26 cellular contexts compared by ENCODE assay signal in the genomic region with DNA sequence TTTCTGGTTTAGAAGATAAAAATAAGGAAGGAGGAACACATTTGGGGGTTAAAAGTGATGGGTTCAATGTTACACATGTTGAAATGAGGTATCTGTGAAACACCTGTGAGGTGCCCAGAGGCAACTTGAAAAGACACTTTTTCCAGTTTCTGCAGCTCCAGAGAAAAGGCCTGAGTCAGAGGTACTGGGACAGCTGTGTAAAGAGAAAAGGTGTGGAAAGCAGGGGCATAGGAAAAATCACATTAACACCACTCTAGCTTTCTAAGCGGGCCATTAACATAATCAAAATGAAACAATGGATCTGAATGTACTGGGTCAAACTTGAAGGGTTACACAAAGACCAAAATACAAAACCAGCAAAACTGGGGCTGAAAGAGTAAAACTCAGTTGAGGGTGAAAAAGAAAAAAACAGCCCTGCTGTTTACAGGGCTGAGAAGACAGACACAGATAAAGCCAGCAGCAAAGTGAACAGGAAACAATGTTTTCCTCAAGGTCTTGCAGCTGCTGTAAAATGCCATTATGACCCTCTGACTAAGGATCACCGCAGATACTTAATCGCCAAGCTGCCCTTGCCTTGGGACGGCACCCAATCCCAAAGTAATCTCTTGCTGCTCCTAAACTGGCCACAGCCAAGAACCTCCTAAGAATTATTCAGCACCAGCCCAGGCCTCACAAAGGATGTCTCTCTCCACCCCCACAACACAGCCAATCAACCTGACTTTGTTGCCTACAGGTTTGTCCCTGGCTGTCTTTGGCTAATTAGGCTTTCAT.
DNase-seq lines count a peak whose midpoint lies in the region; ATAC-seq, FAIRE-seq and TF ChIP-seq lines count a peak whose summit lies in the region.
"Had no signal": no experiment of that assay in that cellular context is flagged by ENCODE, and none has a peak within 500 bp of the region (broad histone marks: within the 10 kb centered on the region; RNA-seq: fewer than 3 reads in every experiment).

No MANE protein-coding gene starts in this region.

- H3K36me3 ChIP-seq in CD4-positive, CD25-positive, alpha-beta regulatory T cell (ENCODE audit: control insufficient read depth, insufficient read depth, low read length) = peaks cover 44% of the 10 kb centered on the region
- H3K36me3 ChIP-seq in IMR-90 (ENCODE audit: control insufficient read depth, insufficient read depth, low read length) (peaks cover 12% of the 10 kb centered on the region), bronchial epithelial cell (ENCODE audit: control insufficient read depth, insufficient read depth, low read length) (peaks cover 1% of the 10 kb centered on the region)

- no peak overlapping the region for H4K91ac ChIP-seq in IMR-90 (ENCODE audit: insufficient read depth, low read depth, low read length)

- peak overlapping the region; percentile 4; the same call in 1 of the 2 replicates for H3K4ac ChIP-seq in IMR-90 (ENCODE audit: low read depth, low read length)

- BruUV-seq in IMR-90 (replicated peaks; lab: Mats Ljungman, UMichigan) = no TSS peak

- no peak overlapping the region for H3K9ac ChIP-seq in IMR-90 (ENCODE audit: low read depth, low read length)
- H3K9ac ChIP-seq: SK-N-SH had no signal

- H4K5ac ChIP-seq in IMR-90 (ENCODE audit: low read depth, low read length) = no peak overlapping the region

- H3K79me1 ChIP-seq in IMR-90 (ENCODE audit: low read depth in 1 of 2, low read length in 2 of 2) = no peaks in the 10 kb centered on the region

- in situ Hi-C loops in IMR-90 (cut with MboI; ENCODE audit: low sequenced_read_pairs) = no loop called here

- H3K23ac ChIP-seq in IMR-90 (ENCODE audit: low read depth, low read length) = 0 out of 2 replicates have a peak overlapping the region, but pooled peaks have one; percentile 23

- no peak for DNase-seq in CD4-positive, CD25-positive, alpha-beta regulatory T cell
- DNase-seq in IMR-90 (no peak), bronchial epithelial cell (ENCODE audit: low read depth) (no peak), left lobe of liver (ENCODE audit: low spot score) (no peak)
- no peak for DNase-seq in stimulated activated CD8-positive, alpha-beta memory T cell treated with anti-CD3 and anti-CD28 coated beads, Interleukin-4, amount 100 ng/mL, for 48 hours
- DNase-seq in stimulated activated CD4-positive, alpha-beta T cell treated with anti-CD3 and anti-CD28 coated beads, Interleukin-4, amount 100 ng/mL, for 1 hour = no peak
- DNase-seq: activated naive CD4-positive, alpha-beta T cell treated with anti-CD3 and anti-CD28 coated beads, Interleukin-2, amount 10 ng/mL, durations not matched to agents 7 days and 5 days; activated T-cell treated with anti-CD3 and anti-CD28 coated beads, Interleukin-2, amount 50 U/mL, for 24 hours; BE2C; central memory CD4-positive, alpha-beta T cell; DMS79; left colon; midbrain; NCI-H1436; NCI-H524 treated with DMSO at 0.1 percent for 48 hours; posterior cingulate gyrus; SK-N-SH; substantia nigra had no signal

- no peaks in the 10 kb centered on the region for H3K27me3 Mint-ChIP-seq in CD4-positive, CD25-positive, alpha-beta regulatory T cell
- H3K27me3 Mint-ChIP-seq: activated naive CD4-positive, alpha-beta T cell treated with anti-CD3 and anti-CD28 coated beads, Interleukin-2, amount 10 ng/mL, durations not matched to agents 7 days and 5 days; activated T-cell treated with anti-CD3 and anti-CD28 coated beads, Interleukin-2, amount 50 U/mL, for 24 hours had no signal

- no peak overlapping the region for H2BK20ac ChIP-seq in IMR-90 (ENCODE audit: low read depth, low read length)

- no peaks in the 10 kb centered on the region for H3K27me3 ChIP-seq in CD4-positive, CD25-positive, alpha-beta regulatory T cell (ENCODE audit: control insufficient read depth, insufficient read depth, low read length)
- no peaks in the 10 kb centered on the region for H3K27me3 ChIP-seq in IMR-90 (ENCODE audit: control insufficient read depth, insufficient read depth, low read length)
- H3K27me3 ChIP-seq in bronchial epithelial cell (ENCODE audit: control insufficient read depth, insufficient read depth, low read length) = no peaks in the 10 kb centered on the region
- H3K27me3 ChIP-seq: ascending aorta, BE2C had no signal

- CTCF ChIA-PET in IMR-90 (lab: Yijun Ruan, JAX) = interaction anchor here (0.8 kb wide), 1 partner anchor 9 kb away, joined by 5 read pairs; no protein-coding TSS in a partner anchor

- H4K8ac ChIP-seq in IMR-90 (ENCODE audit: low read depth in 2 of 2, low read length in 2 of 2) = no peak overlapping the region

- no peak overlapping the region for H2AK5ac ChIP-seq in IMR-90 (ENCODE audit: low read depth, low read length)

- TF ChIP-seq POLR2A in IMR-90 (IDR thresholded peaks at IDR 0.05; ENCODE audit: low read depth, low read length) = no peak

- no peak for TF ChIP-seq CTCF in IMR-90 (conservative IDR thresholded peaks at IDR 0.05; ENCODE audit: low read depth, low read length)
- TF ChIP-seq CTCF in bronchial epithelial cell (IDR thresholded peaks at IDR 0.05; ENCODE audit: insufficient read depth, low read length, severe bottlenecking) = no peak

- no peak overlapping the region for H3K56ac ChIP-seq in IMR-90 (ENCODE audit: extremely low read depth, insufficient read depth, low read length)

- peaks cover 0 to 5% (median 2%) of the 10 kb centered on the region in 4 donors for H3K4me1 Mint-ChIP-seq in CD4-positive, CD25-positive, alpha-beta regulatory T cell

- no peak overlapping the region for H3K4me3 Mint-ChIP-seq in CD4-positive, CD25-positive, alpha-beta regulatory T cell
- H3K4me3 Mint-ChIP-seq: activated naive CD4-positive, alpha-beta T cell treated with anti-CD3 and anti-CD28 coated beads, Interleukin-2, amount 10 ng/mL, durations not matched to agents 7 days and 5 days; activated T-cell treated with anti-CD3 and anti-CD28 coated beads, Interleukin-2, amount 50 U/mL, for 24 hours; nephron had no signal

- FAIRE-seq in bronchial epithelial cell (lab: Jason Lieb, UNC) (peak; percentile 52), islet of Langerhans (lab: Jason Lieb, UNC) (peak; percentile 79)
- FAIRE-seq: frontal cortex had no signal

- peaks cover 48% of the 10 kb centered on the region for H3K36me3 Mint-ChIP-seq in CD4-positive, CD25-positive, alpha-beta regulatory T cell

- H3K18ac ChIP-seq in IMR-90 (ENCODE audit: low read depth, low read length) = no peak overlapping the region

- H4K20me1 ChIP-seq in IMR-90 (ENCODE audit: insufficient read depth, low read length) = no peaks in the 10 kb centered on the region

- intact Hi-C loops in IMR-90 (cut with micrococcal nuclease) = no loop called here

- no peaks in the 10 kb centered on the region for H3K9me3 Mint-ChIP-seq in CD4-positive, CD25-positive, alpha-beta regulatory T cell
- H3K9me3 Mint-ChIP-seq: activated naive CD4-positive, alpha-beta T cell treated with anti-CD3 and anti-CD28 coated beads, Interleukin-2, amount 10 ng/mL, durations not matched to agents 7 days and 5 days; activated T-cell treated with anti-CD3 and anti-CD28 coated beads, Interleukin-2, amount 50 U/mL, for 24 hours; nephron had no signal

- no peak overlapping the region for H2BK15ac ChIP-seq in IMR-90 (ENCODE audit: low read depth, low read length)

- no peak overlapping the region for H2AFZ ChIP-seq in IMR-90 (replicated peaks; ENCODE audit: low read length, poor library complexity)

- ATAC-seq in CD4-positive, CD25-positive, alpha-beta regulatory T cell (ENCODE audit: low read depth in 2 of 2) = no peak
- ATAC-seq in IMR-90 (ENCODE audit: low read depth) (peak; percentile 17; the same call in 1 of the 2 replicates), left lobe of liver (no peak), HG03432 (IDR thresholded peaks at IDR 0.05; ENCODE audit: unreplicated experiment) (no peak)
- ATAC-seq: A549; activated CD4-positive, CD25-positive, alpha-beta regulatory T cell treated with anti-CD3 and anti-CD28 coated beads, Interleukin-2, amount 50 U/mL, for 24 hours; left colon had no signal

- POLR2A ChIA-PET in IMR-90 (lab: Charles Lee; ENCODE audit: unreplicated experiment) = interaction anchor here (0.8 kb wide), 1 partner anchor 50 kb away, joined by 9 read pairs; no protein-coding TSS in a partner anchor

- no peak overlapping the region for H2BK120ac ChIP-seq in IMR-90 (ENCODE audit: low read depth, low read length)

- H3K27ac Mint-ChIP-seq in CD4-positive, CD25-positive, alpha-beta regulatory T cell = peak overlapping the region in 2 of 3 donors; percentile 15 to 55
- H3K27ac Mint-ChIP-seq: activated naive CD4-positive, alpha-beta T cell treated with anti-CD3 and anti-CD28 coated beads, Interleukin-2, amount 10 ng/mL, durations not matched to agents 7 days and 5 days; activated T-cell treated with anti-CD3 and anti-CD28 coated beads, Interleukin-2, amount 50 U/mL, for 24 hours; nephron had no signal

- no peak overlapping the region for H3K4me2 ChIP-seq in IMR-90 (ENCODE audit: low read depth, low read length)
- H3K4me2 ChIP-seq: A549, SK-N-SH had no signal

- no peak overlapping the region for H3K14ac ChIP-seq in IMR-90 (replicated peaks; ENCODE audit: low read depth, low read length)

- no peak overlapping the region for H3K4me3 ChIP-seq in CD4-positive, CD25-positive, alpha-beta regulatory T cell (ENCODE audit: low read depth, low read length)
- no peak overlapping the region for H3K4me3 ChIP-seq in IMR-90 (ENCODE audit: insufficient read depth, low read depth, low read length)
- H3K4me3 ChIP-seq in bronchial epithelial cell (ENCODE audit: low read depth, low read length) = no peak overlapping the region
- H3K4me3 ChIP-seq: A549, ascending aorta had no signal

- no peak overlapping the region for H2BK5ac ChIP-seq in IMR-90 (ENCODE audit: low read depth, low read length, poor library complexity, severe bottlenecking)

- H3K4me1 ChIP-seq in CD4-positive, CD25-positive, alpha-beta regulatory T cell (ENCODE audit: control insufficient read depth, insufficient read depth, low read length, poor library complexity, severe bottlenecking) = no peaks in the 10 kb centered on the region
- peaks cover 3% of the 10 kb centered on the region; the same call in 1 of the 2 replicates for H3K4me1 ChIP-seq in IMR-90 (ENCODE audit: control insufficient read depth, insufficient read depth, low read length)
- H3K4me1 ChIP-seq: A549, ascending aorta had no signal

- H2AK9ac ChIP-seq in IMR-90 (replicated peaks; ENCODE audit: low read depth, low read length, poor library complexity) = no peak overlapping the region

- dilution Hi-C loops in IMR-90 (cut with HindIII; ENCODE audit: low sequenced_read_pairs, unreplicated experiment) = no loop called here

- 0 out of 2 replicates have a peak, but pooled peaks cover 6% of the 10 kb centered on the region for H3K9me1 ChIP-seq in IMR-90 (ENCODE audit: insufficient read depth, low read length)

- 46% methylated on average over 3 of the region's 4 CpGs; no CpG with 5 or more reads in 1 of the 2 experiments for WGBS in IMR-90 (ENCODE audit: extremely low coverage in 2 of 2, insufficient read length in 1 of 2), 2 experiments

- H3K9me3 ChIP-seq in CD4-positive, CD25-positive, alpha-beta regulatory T cell (ENCODE audit: control insufficient read depth in 2 of 2, low read length in 2 of 2) = no peaks in the 10 kb centered on the region
- H3K9me3 ChIP-seq in IMR-90 (ENCODE audit: control insufficient read depth, insufficient read depth, low read length) = no peaks in the 10 kb centered on the region
- H3K9me3 ChIP-seq: A549, ascending aorta, BE2C, SK-N-SH had no signal

- no peak overlapping the region for H3K27ac ChIP-seq in CD4-positive, CD25-positive, alpha-beta regulatory T cell (ENCODE audit: insufficient read depth, low read length, poor library complexity, severe bottlenecking)
- no peak overlapping the region for H3K27ac ChIP-seq in IMR-90 (ENCODE audit: insufficient read depth, low read length)
- H3K27ac ChIP-seq: A549, ascending aorta, RWPE1 had no signal

- no peak for TF ChIP-seq RAD21 in IMR-90 (IDR thresholded peaks at IDR 0.05; ENCODE audit: low read length)
